Comparison of ENCODE assay signal across 14 cellular contexts in the genomic region with DNA sequence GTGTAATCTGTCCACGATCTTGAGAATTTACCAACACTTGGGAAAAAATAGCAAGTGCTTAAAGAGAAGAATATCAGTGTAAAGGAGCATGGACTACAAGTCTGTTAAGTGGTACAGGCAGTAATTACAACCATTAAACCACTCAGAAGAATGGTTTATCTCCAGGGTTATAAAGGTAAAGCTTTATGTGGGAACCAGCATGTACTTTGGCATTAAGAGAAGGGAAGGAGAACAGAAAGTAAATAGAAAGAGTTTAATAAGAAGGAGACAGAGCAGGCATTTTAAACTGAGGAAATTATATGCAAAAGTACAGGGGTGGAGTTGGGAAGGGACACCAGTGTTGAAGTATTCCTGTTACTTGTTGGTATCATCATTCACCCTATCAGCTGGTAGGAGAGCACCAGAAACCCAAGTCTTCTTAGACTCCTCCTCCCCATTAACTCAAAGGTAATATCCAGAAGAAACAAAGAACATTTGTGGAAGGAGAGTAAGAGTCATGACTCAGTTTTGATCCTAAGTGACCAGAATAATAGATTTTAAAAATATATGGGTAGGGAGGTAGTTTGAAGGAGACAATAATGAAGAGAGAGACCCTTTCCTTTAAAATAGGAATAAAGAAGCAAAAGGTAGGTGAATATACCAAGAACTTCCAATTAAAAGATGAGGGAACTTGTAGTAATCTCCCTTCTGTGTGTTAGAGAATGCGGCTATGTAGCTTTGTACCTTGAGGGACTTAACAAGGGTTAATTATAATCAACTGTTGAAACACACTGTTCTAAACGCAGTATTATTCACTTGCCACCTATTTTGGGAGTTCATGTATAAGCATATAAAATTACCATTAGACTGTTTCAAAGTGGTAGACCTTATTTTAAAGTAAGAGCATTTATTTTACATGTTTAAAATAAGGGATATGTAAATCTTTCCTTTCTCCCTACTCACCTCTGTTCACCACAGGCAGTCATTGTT.
"Had no signal": no experiment of that assay in that cellular context is flagged by ENCODE, and none has a peak within 500 bp of the region (broad histone marks: within the 10 kb centered on the region; RNA-seq: fewer than 3 reads in every experiment).

No MANE protein-coding gene starts in this region.

- DNase-seq: activated CD4-positive, alpha-beta T cell treated with anti-CD3 and anti-CD28 coated beads, Interleukin-2, amount 50 U/mL, for 48 hours; activated naive CD4-positive, alpha-beta T cell treated with Interleukin-2 at 50 U/mL for 16 hours; activated naive CD8-positive, alpha-beta T cell treated with anti-CD3 and anti-CD28 coated beads, Interleukin-2, amount 10 ng/mL, durations not matched to agents 7 days and 5 days; islet precursor cell; lower lobe of right lung; nephron progenitor cell; occipital lobe; posterior cingulate gyrus; stimulated activated CD4-positive, alpha-beta T cell treated with anti-CD3 and anti-CD28 coated beads, Interleukin-12 subunit alpha, Interleukin-12 subunit beta, amount 100 ng/mL, for 4 hours; stimulated activated CD4-positive, alpha-beta T cell treated with anti-CD3 and anti-CD28 coated beads, Interleukin-1b, Interleukin-23, amount 100 ng/mL, for 48 hours; stimulated activated naive CD4-positive, alpha-beta T cell treated with Interleukin-2 at 50 U/mL for 16 hours; uterus had no signal

- H3K27me3 ChIP-seq: dorsolateral prefrontal cortex, tibial nerve, uterus had no signal

- H3K27ac ChIP-seq: dorsolateral prefrontal cortex, lower lobe of right lung, tibial nerve, uterus had no signal

- H3K36me3 ChIP-seq: lower lobe of right lung, tibial nerve, uterus had no signal

- H3K4me3 ChIP-seq: dorsolateral prefrontal cortex, lower lobe of right lung, tibial nerve, uterus had no signal

- H3K9me3 ChIP-seq: lower lobe of right lung, tibial nerve, uterus had no signal

- H3K4me1 ChIP-seq: lower lobe of right lung, uterus had no signal
